In genomic region chr19:426725-427445, GRCh38 we compare ENCODE assay signal across 25 cellular contexts. TPM values are rescaled to one million over a fixed set of nuclear protein-coding genes. Genes with fewer than 3 reads are reported as not detected.
DNase-seq lines count a peak whose midpoint lies in the region; ATAC-seq and TF ChIP-seq lines count a peak whose summit lies in the region.
"Had no signal": no experiment of that assay in that cellular context is flagged by ENCODE, and none has a peak within 500 bp of the region (broad histone marks: within the 10 kb centered on the region; RNA-seq: fewer than 3 reads in every experiment).

No MANE protein-coding gene starts in this region.

- H3K36me3 Mint-ChIP-seq in H9 (ENCODE audit: insufficient read depth in 1 of 3, low read depth in 3 of 3) = peaks cover 4 to 28% (median 4%) of the 10 kb centered on the region in 3 experiments; a peak in 6 of 7 replicates
- H3K36me3 Mint-ChIP-seq in neural progenitor cell = peaks cover 9% of the 10 kb centered on the region
- H3K36me3 Mint-ChIP-seq: IgD-negative memory B cell had no signal

- no peak overlapping the region for H3K4me3 Mint-ChIP-seq in H9
- peak overlapping the region; percentile 38 for H3K4me3 Mint-ChIP-seq in neural progenitor cell
- H3K4me3 Mint-ChIP-seq: activated CD4-positive, alpha-beta T cell treated with anti-CD3 and anti-CD28 coated beads for 36 hours; activated T-cell treated with anti-CD3 and anti-CD28 coated beads, Interleukin-2, amount 50 U/mL, for 4 hours; IgD-negative memory B cell had no signal

- H3K9me3 ChIP-seq in H9 (ENCODE audit: control insufficient read depth, low read depth, low read length) = peaks cover 13% of the 10 kb centered on the region
- H3K9me3 ChIP-seq in neural progenitor cell (ENCODE audit: low read depth) = no peaks in the 10 kb centered on the region
- H3K9me3 ChIP-seq: colonic mucosa, esophagus squamous epithelium, gastroesophageal sphincter, right lobe of liver, transverse colon had no signal

- no peak overlapping the region for H4K8ac ChIP-seq in H9 (replicated peaks; ENCODE audit: insufficient read length, low read depth, low read length)

- peaks cover 0 to 8% of the 10 kb centered on the region in 2 experiments; a peak in 1 of 4 replicates for H3K4me1 Mint-ChIP-seq in H9
- H3K4me1 Mint-ChIP-seq in neural progenitor cell = no peaks in the 10 kb centered on the region
- H3K4me1 Mint-ChIP-seq: activated CD4-positive, alpha-beta T cell treated with anti-CD3 and anti-CD28 coated beads for 36 hours; IgD-negative memory B cell; stimulated activated naive CD8-positive, alpha-beta T cell treated with anti-CD3 and anti-CD28 coated beads, Interleukin-15, amount 100 ng/mL, for 72 hours had no signal

- no peaks in the 10 kb centered on the region for H3K23me2 ChIP-seq in H9 (ENCODE audit: insufficient read length, low read depth, low read length, poor library complexity, severe bottlenecking)

- H2AFZ ChIP-seq in H9 (ENCODE audit: low read length) (no peak overlapping the region), neural progenitor cell (replicated peaks) (no peak overlapping the region)

- no peak overlapping the region for H3K56ac ChIP-seq in H9 (ENCODE audit: insufficient read length, low read depth, low read length)

- no peak overlapping the region for H3T11ph ChIP-seq in H9 (ENCODE audit: low read length)

- H3K4me1 ChIP-seq in H9 (ENCODE audit: insufficient read depth, low read length) (no peaks in the 10 kb centered on the region), neural progenitor cell (no peaks in the 10 kb centered on the region)
- H3K4me1 ChIP-seq: colonic mucosa, esophagus squamous epithelium, right lobe of liver, transverse colon had no signal

- no peak overlapping the region for H2BK120ac ChIP-seq in H9 (ENCODE audit: low read depth, low read length, poor library complexity, severe bottlenecking)

- H3K23ac ChIP-seq in H9 (ENCODE audit: insufficient read length, low read depth, low read length) = no peak overlapping the region

- H4K91ac ChIP-seq in H9 (ENCODE audit: insufficient read length, low read depth, low read length) = no peak overlapping the region

- H3K27ac Mint-ChIP-seq in H9 = no peak overlapping the region
- H3K27ac Mint-ChIP-seq in neural progenitor cell = no peak overlapping the region
- H3K27ac Mint-ChIP-seq: activated CD4-positive, alpha-beta T cell treated with anti-CD3 and anti-CD28 coated beads for 36 hours; IgD-negative memory B cell; stimulated activated naive CD8-positive, alpha-beta T cell treated with anti-CD3 and anti-CD28 coated beads, Interleukin-15, amount 100 ng/mL, for 72 hours had no signal

- H2BK5ac ChIP-seq in H9 (ENCODE audit: insufficient read length, low read length) = no peak overlapping the region

- H3K18ac ChIP-seq in H9 (ENCODE audit: insufficient read length, low read depth, low read length) = no peak overlapping the region

- no peak overlapping the region for H2BK12ac ChIP-seq in H9 (ENCODE audit: insufficient read length, low read depth, low read length)

- H2BK15ac ChIP-seq in H9 (ENCODE audit: low read depth, low read length) = no peak overlapping the region

- no CpG with 5 or more reads among the region's 51 CpGs for WGBS in H9 (ENCODE audit: extremely low coverage, insufficient read length, low lambda C conversion rate)

- H3K36me3 ChIP-seq in neural progenitor cell = no peaks in the 10 kb centered on the region
- H3K36me3 ChIP-seq: colonic mucosa, esophagus squamous epithelium, transverse colon had no signal

- TF ChIP-seq CTCF in H9 (conservative IDR thresholded peaks at IDR 0.05) (no peak), NB4 (IDR thresholded peaks at IDR 0.05; ENCODE audit: low read depth, low read length) (no peak), neural progenitor cell (IDR thresholded peaks at IDR 0.05) (no peak)

- no peaks in the 10 kb centered on the region for H3K79me1 ChIP-seq in H9 (ENCODE audit: insufficient read depth, low read depth, low read length, poor library complexity, severe bottlenecking)

- peak overlapping the region; percentile 37 for H3K4me2 ChIP-seq in H9 (ENCODE audit: insufficient read depth, insufficient read length, low read length)
- no peak overlapping the region for H3K4me2 ChIP-seq in neural progenitor cell

- no peak overlapping the region for H3K14ac ChIP-seq in H9 (ENCODE audit: insufficient read depth, low read length)

- no peak overlapping the region for H3K27ac ChIP-seq in H9 (ENCODE audit: insufficient read length, low read depth, low read length)
- no peak overlapping the region for H3K27ac ChIP-seq in neural progenitor cell
- H3K27ac ChIP-seq: colonic mucosa, esophagus squamous epithelium, gastroesophageal sphincter, right lobe of liver, transverse colon had no signal

- TF ChIP-seq POLR2A in NB4 (IDR thresholded peaks at IDR 0.05; ENCODE audit: extremely low read depth, insufficient read length) = no peak

- H3K4me3 ChIP-seq in NB4 (ENCODE audit: low read depth, low read length) = no peak overlapping the region
- H3K4me3 ChIP-seq in neural progenitor cell = no peak overlapping the region
- H3K4me3 ChIP-seq: colonic mucosa, esophagus squamous epithelium, gastroesophageal sphincter, lung, right lobe of liver, transverse colon had no signal

- H3K9ac ChIP-seq in H9 (ENCODE audit: extremely low read depth, insufficient read length, low read length) (no peak overlapping the region), neural progenitor cell (no peak overlapping the region)

- H3K9me3 Mint-ChIP-seq in H9 = peaks cover 14 to 25% of the 10 kb centered on the region in 2 experiments
- peaks cover 4% of the 10 kb centered on the region for H3K9me3 Mint-ChIP-seq in neural progenitor cell

- DNase-seq in H9 = no peak
- peak; percentile 33 for DNase-seq in NB4 (ENCODE audit: low read depth)
- DNase-seq in epidermal melanocyte (ENCODE audit: insufficient read length, low spot score) = peak; percentile 64
- no peak for DNase-seq in neural progenitor cell (ENCODE audit: low spot score)
- no peak for DNase-seq in UCSD-AML1 (lab: John Stamatoyannopoulos, UW; ENCODE audit: unreplicated experiment)
- DNase-seq in EL = no peak
- no peak for DNase-seq in posterior vena cava (ENCODE audit: low spot score)
- DNase-seq: activated CD4-positive, alpha-beta T cell treated with anti-CD3 and anti-CD28 coated beads for 36 hours; activated naive CD4-positive, alpha-beta T cell treated with Interleukin-2 at 50 U/mL for 16 hours; activated T-cell treated with anti-CD3 and anti-CD28 coated beads, Interleukin-2, amount 50 U/mL, for 4 hours; C1 segment of cervical spinal cord; colonic mucosa; esophagus squamous epithelium; kidney; NCI-H1417; NCI-H510A treated with DMSO at 0.1 percent for 48 hours; stimulated activated naive CD8-positive, alpha-beta T cell treated with anti-CD3 and anti-CD28 coated beads, Interleukin-15, amount 100 ng/mL, for 72 hours; transverse colon had no signal

- intact Hi-C loops in posterior vena cava (cut with DNase I) = no loop called here

- H3K79me2 ChIP-seq in H9 (ENCODE audit: insufficient read depth, low read length) (no peaks in the 10 kb centered on the region; the same call in 1 of the 2 replicates), neural progenitor cell (ENCODE audit: low read depth) (no peaks in the 10 kb centered on the region)

- H3F3A ChIP-seq in neural progenitor cell (ENCODE audit: low read depth) = no peaks in the 10 kb centered on the region

- H4K5ac ChIP-seq in H9 (ENCODE audit: insufficient read length, low read depth, low read length) = no peak overlapping the region

- H3K27me3 Mint-ChIP-seq in H9 (ENCODE audit: low read depth) (peaks cover 16% of the 10 kb centered on the region), neural progenitor cell (ENCODE audit: insufficient read depth, low read depth) (peaks cover 10% of the 10 kb centered on the region)
- H3K27me3 Mint-ChIP-seq: IgD-negative memory B cell had no signal

- no peak overlapping the region for H3K4ac ChIP-seq in H9 (ENCODE audit: low read depth, low read length)

- no peak overlapping the region for H2AK5ac ChIP-seq in H9 (ENCODE audit: insufficient read length, low read length)

- no peaks in the 10 kb centered on the region for H4K20me1 ChIP-seq in H9 (ENCODE audit: control insufficient read depth, insufficient read depth, insufficient read length)
- H4K20me1 ChIP-seq in neural progenitor cell (ENCODE audit: low read depth) = no peaks in the 10 kb centered on the region

- H3K27me3 ChIP-seq in H9 (ENCODE audit: insufficient read depth, low read length) (no peaks in the 10 kb centered on the region; the same call in 1 of the 2 replicates), neural progenitor cell (peaks cover 24% of the 10 kb centered on the region)
- H3K27me3 ChIP-seq: colonic mucosa, gastroesophageal sphincter, right lobe of liver, transverse colon had no signal

- no peak for ATAC-seq in HG03159 (IDR thresholded peaks at IDR 0.05; ENCODE audit: unreplicated experiment)
- ATAC-seq: activated CD4-positive, alpha-beta T cell treated with anti-CD3 and anti-CD28 coated beads for 36 hours; activated T-cell treated with anti-CD3 and anti-CD28 coated beads, Interleukin-2, amount 50 U/mL, for 4 hours; gastroesophageal sphincter; right lobe of liver; stimulated activated naive CD8-positive, alpha-beta T cell treated with anti-CD3 and anti-CD28 coated beads, Interleukin-15, amount 100 ng/mL, for 72 hours had no signal

- H2BK20ac ChIP-seq in H9 (ENCODE audit: low read depth, low read length, poor library complexity, severe bottlenecking) = no peak overlapping the region

RNA-seq across cellular contexts. Expression of gene C2CD4C, which starts 17.9 kb away (rescaled TPM):
- total RNA-seq in H9 (2021) = 14.6 and 15.4 TPM in 2 replicates
- total RNA-seq in neural progenitor cell (ENCODE audit: low replicate concordance) = 2.3 and 18.6 TPM in 2 replicates
- 1 to 10 TPM; 1.1 to 2.9 TPM for total RNA-seq in posterior vena cava
- total RNA-seq: M059J; T-helper 1 cell treated with Interleukin-12 subunit alpha and Interleukin-12 subunit beta and Interleukin-4 antibody, amounts not matched to agents 30 ng/mL and 1 ng/mL, for 36 hours had no signal

RNA-seq across cellular contexts. Expression of gene SHC2, which starts 33.9 kb away (rescaled TPM):
- total RNA-seq in H9 (2021) (16.6 and 18.0 TPM in 2 replicates), neural progenitor cell (ENCODE audit: low replicate concordance) (3.2 and 15.9 TPM in 2 replicates), posterior vena cava (10 to 100 TPM; 21.0 to 21.9 TPM)
- total RNA-seq: T-helper 1 cell treated with Interleukin-12 subunit alpha and Interleukin-12 subunit beta and Interleukin-4 antibody, amounts not matched to agents 30 ng/mL and 1 ng/mL, for 36 hours had no signal

Comparison
In these comparisons a context has a peak if more than half of its experiments do, and no peak if none do; other contexts are left out.
1. DNase-seq: peak in NB4 (single experiment) and epidermal melanocyte (single experiment); none in H9 (single experiment), neural progenitor cell (single experiment), UCSD-AML1 (single experiment), EL (single experiment) and posterior vena cava (single experiment).